Comparison of ENCODE assay signal across 8 cellular contexts in the genomic region with DNA sequence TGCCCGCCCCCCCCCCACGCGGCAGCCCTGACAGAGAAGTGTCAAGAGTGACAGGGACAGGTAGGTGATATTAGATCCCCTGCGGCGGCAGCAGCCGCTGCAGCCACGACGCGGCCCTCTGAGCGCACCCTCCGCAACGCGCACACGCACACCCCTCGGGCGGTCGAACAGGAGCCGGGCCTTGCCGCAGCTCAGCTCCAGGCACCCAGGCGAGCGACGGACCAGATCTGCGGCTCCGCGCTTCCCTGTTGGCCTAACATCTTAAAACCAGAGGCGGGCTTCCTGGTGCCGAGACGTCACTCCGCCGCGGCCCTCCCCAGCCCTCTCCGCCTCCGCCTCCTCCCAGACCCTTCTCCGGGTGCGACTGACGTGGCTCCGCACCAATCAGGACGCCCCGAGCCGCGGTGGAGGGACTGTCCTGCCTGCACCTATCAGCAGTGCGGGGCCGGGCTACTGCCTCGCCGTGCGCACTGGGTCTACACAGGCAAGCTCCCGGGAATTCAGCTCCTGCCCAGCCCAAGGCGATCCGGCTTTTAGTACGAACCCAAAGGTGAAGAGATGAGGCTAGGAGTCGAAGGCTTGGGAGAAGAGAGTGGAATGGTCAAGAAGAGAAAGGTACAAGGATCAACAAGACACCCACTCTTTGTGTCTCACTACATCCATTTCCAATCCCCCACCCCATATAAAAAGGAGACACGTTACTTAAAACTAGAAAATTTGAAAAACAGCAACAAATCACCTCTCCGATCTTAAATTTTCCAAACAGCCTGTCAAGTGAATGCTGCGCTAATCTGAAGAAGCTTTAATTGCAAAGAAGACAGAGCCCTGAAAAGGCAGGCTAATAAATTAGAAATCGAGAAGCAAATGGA. TPM values are rescaled to one million over a fixed set of nuclear protein-coding genes. Genes with fewer than 3 reads are reported as not detected.
DNase-seq lines count a peak whose midpoint lies in the region; ATAC-seq and TF ChIP-seq lines count a peak whose summit lies in the region.

TSS of gene PITX2 (minus strand) at position 237 of the 869 bp plus-strand sequence. CDS start 617 bp downstream, outside the sequence.

- no peak within 1 kb of the TSS for H3K27ac ChIP-seq in heart left ventricle
- no peak within 1 kb of the TSS for H3K27ac ChIP-seq in rectal smooth muscle tissue (ENCODE audit: low read depth, low read length)

- H3K4me1 ChIP-seq in heart left ventricle (peaks cover 0 to 38% (median 20%) of the 10 kb centered on the region in 12 donors), rectal smooth muscle tissue (ENCODE audit: control insufficient read depth, insufficient read depth, low read length) (no peaks in the 10 kb centered on the region)

- TF ChIP-seq CTCF in heart left ventricle (IDR thresholded peaks at IDR 0.05): no peak

- CTCF ChIA-PET in activated naive CD4-positive, alpha-beta T cell treated with anti-CD3 and anti-CD28 coated beads, Interleukin-2, amount 10 ng/mL, durations not matched to agents 7 days and 5 days (lab: Charles Lee): no interaction called here

- DNase-seq in NCI-H2227 treated with DMSO at 0.1 percent for 48 hours (lab: John Stamatoyannopoulos, UW) (peak; percentile 50), heart left ventricle (peak; percentile 48 to 88 (median 77)), inferior parietal cortex (ENCODE audit: extremely low spot score) (no peak), NCI-H1694 treated with DMSO at 0.1 percent for 48 hours (lab: John Stamatoyannopoulos, UW) (no peak)
- DNase-seq in activated naive CD4-positive, alpha-beta T cell treated with anti-CD3 and anti-CD28 coated beads, Interleukin-2, amount 10 ng/mL, durations not matched to agents 7 days and 5 days: peak; percentile 56

- peaks cover 0 to 11% (median 0%) of the 10 kb centered on the region in 12 donors for H3K9me3 ChIP-seq in heart left ventricle

- peaks cover 99% of the 10 kb centered on the region for H3K27me3 Mint-ChIP-seq in activated naive CD4-positive, alpha-beta T cell treated with anti-CD3 and anti-CD28 coated beads, Interleukin-2, amount 10 ng/mL, durations not matched to agents 7 days and 5 days

- H3K4me3 Mint-ChIP-seq in activated naive CD4-positive, alpha-beta T cell treated with anti-CD3 and anti-CD28 coated beads, Interleukin-2, amount 10 ng/mL, durations not matched to agents 7 days and 5 days: peak within 1 kb of the TSS; percentile 64

- H3K27ac Mint-ChIP-seq in activated naive CD4-positive, alpha-beta T cell treated with anti-CD3 and anti-CD28 coated beads, Interleukin-2, amount 10 ng/mL, durations not matched to agents 7 days and 5 days: peak within 1 kb of the TSS; percentile 52

- ATAC-seq in GM18511 (IDR thresholded peaks at IDR 0.05; ENCODE audit: unreplicated experiment) (peak; percentile 74), HG02588 (IDR thresholded peaks at IDR 0.05; ENCODE audit: unreplicated experiment) (peak; percentile 97), heart left ventricle (peak; percentile 78 to 95 (median 81))

- peak within 1 kb of the TSS; percentile 8 to 54 (median 40) for H3K4me3 ChIP-seq in heart left ventricle
- H3K4me3 ChIP-seq in rectal smooth muscle tissue (ENCODE audit: low read length): peak within 1 kb of the TSS; percentile 49

- H3K9ac ChIP-seq in rectal smooth muscle tissue (ENCODE audit: low read length): no peak within 1 kb of the TSS

- TF ChIP-seq POLR2A in heart left ventricle (IDR thresholded peaks at IDR 0.05): no peak

- peaks cover 63 to 100% (median 100%) of the 10 kb centered on the region in 9 donors for H3K27me3 ChIP-seq in heart left ventricle
- H3K27me3 ChIP-seq in rectal smooth muscle tissue (ENCODE audit: control insufficient read depth, insufficient read depth, low read length): peaks cover 58% of the 10 kb centered on the region

- WGBS in heart left ventricle, 4 donors: 1 to 5% (median 2%) methylated on average over 15 to 55 of the region's 55 CpGs

- intact Hi-C loops in heart left ventricle (cut with DNase I): no loop called here

- H3K36me3 ChIP-seq in heart left ventricle: no peaks in the 10 kb centered on the region
- H3K36me3 ChIP-seq in rectal smooth muscle tissue (ENCODE audit: control insufficient read depth, insufficient read depth, low read length): no peaks in the 10 kb centered on the region

- peaks cover 3% of the 10 kb centered on the region for H3K9me3 Mint-ChIP-seq in activated naive CD4-positive, alpha-beta T cell treated with anti-CD3 and anti-CD28 coated beads, Interleukin-2, amount 10 ng/mL, durations not matched to agents 7 days and 5 days

- H3K4me1 Mint-ChIP-seq in activated naive CD4-positive, alpha-beta T cell treated with anti-CD3 and anti-CD28 coated beads, Interleukin-2, amount 10 ng/mL, durations not matched to agents 7 days and 5 days: peaks cover 18% of the 10 kb centered on the region

- H3K36me3 Mint-ChIP-seq in activated naive CD4-positive, alpha-beta T cell treated with anti-CD3 and anti-CD28 coated beads, Interleukin-2, amount 10 ng/mL, durations not matched to agents 7 days and 5 days: peaks cover 9% of the 10 kb centered on the region

RNA-seq across cellular contexts. Expression of gene PITX2, which starts in this region (rescaled TPM):
- under 1 TPM in 5 of 9 donors, not detected in 4; 0.19 to 0.94 (median 0.36) TPM for total RNA-seq in heart left ventricle
- under 1 TPM in 1 of 2 donors, not detected in 1; 0.17 TPM for polyA plus RNA-seq in heart left ventricle

Comparison
In these comparisons a context has a peak if more than half of its experiments do, and no peak if none do; other contexts are left out.
1. Peak in DNase-seq, ATAC-seq and H3K4me3 ChIP-seq in heart left ventricle; RNA of the gene not detected or under 1 TPM.
2. DNase-seq: peak in NCI-H2227 treated with DMSO at 0.1 percent for 48 hours (single experiment) and activated naive CD4-positive, alpha-beta T cell treated with anti-CD3 and anti-CD28 coated beads, Interleukin-2, amount 10 ng/mL, durations not matched to agents 7 days and 5 days (single experiment); none in inferior parietal cortex (single experiment) and NCI-H1694 treated with DMSO at 0.1 percent for 48 hours (single experiment).
3. Peak in every context shown above with its lines, with median percentiles within 50 percentile points of each other: ATAC-seq.